In genomic region chr1:158996998-158997397, GRCh38 we compare ENCODE assay signal across 14 cellular contexts.
"Had no signal": no experiment of that assay in that cellular context is flagged by ENCODE, and none has a peak within 500 bp of the region (broad histone marks: within the 10 kb centered on the region; RNA-seq: fewer than 3 reads in every experiment).

No MANE protein-coding gene starts in this region.

- ATAC-seq: gastrocnemius medialis, heart right ventricle, left colon had no signal

- H3K9me3 ChIP-seq: ascending aorta, breast epithelium, gastrocnemius medialis, tibial artery had no signal

- H3K27me3 Mint-ChIP-seq: stimulated activated naive B cell treated with anti-CD40 and anti-IgM and Interleukin-4, amounts not matched to agents 10 μg/mL and 1 μg/mL and 100 μg/mL, for 72 hours had no signal

- DNase-seq: activated CD4-positive, alpha-beta T cell treated with anti-CD3 and anti-CD28 coated beads, Interleukin-2, amount 50 U/mL, for 1 hour; activated T-cell treated with anti-CD3 and anti-CD28 coated beads, Interleukin-2, amount 50 U/mL, for 4 hours; dermis blood vessel endothelial cell; gastrocnemius medialis; heart right ventricle; left colon; posterior cingulate gyrus; stimulated activated CD4-positive, alpha-beta T cell treated with anti-CD3 and anti-CD28 coated beads, Interleukin-2, amount 100 ng/mL, for 48 hours; stimulated activated naive B cell treated with anti-CD40 and anti-IgM and Interleukin-4, amounts not matched to agents 10 μg/mL and 1 μg/mL and 100 μg/mL, for 72 hours; tibial artery had no signal

- H3K4me1 ChIP-seq: ascending aorta, breast epithelium had no signal

- H3K27ac ChIP-seq: ascending aorta, breast epithelium, epithelial cell of prostate, gastrocnemius medialis, heart right ventricle, tibial artery had no signal

- H3K27me3 ChIP-seq: ascending aorta, breast epithelium, gastrocnemius medialis, heart right ventricle, tibial artery had no signal

- H3K36me3 ChIP-seq: ascending aorta, breast epithelium, gastrocnemius medialis, heart right ventricle, tibial artery had no signal

- H3K4me3 Mint-ChIP-seq: stimulated activated naive B cell treated with anti-CD40 and anti-IgM and Interleukin-4, amounts not matched to agents 10 μg/mL and 1 μg/mL and 100 μg/mL, for 72 hours; T-helper 2 cell treated with Interferon-gamma antibody and Interleukin-4, amounts not matched to agents 5 μg/mL and 100 μg/mL, for 36 hours had no signal

- H3K27ac Mint-ChIP-seq: stimulated activated naive B cell treated with anti-CD40 and anti-IgM and Interleukin-4, amounts not matched to agents 10 μg/mL and 1 μg/mL and 100 μg/mL, for 72 hours had no signal

- H3K4me3 ChIP-seq: ascending aorta, breast epithelium, gastrocnemius medialis, heart right ventricle, tibial artery had no signal
